Comparison of ENCODE assay signal across 8 cellular contexts in genomic region chr19:1171755-1172352, GRCh38. TPM values are rescaled to one million over a fixed set of nuclear protein-coding genes. Genes with fewer than 3 reads are reported as not detected.
DNase-seq lines count a peak whose midpoint lies in the region; ATAC-seq, FAIRE-seq and TF ChIP-seq lines count a peak whose summit lies in the region.

No MANE protein-coding gene starts in this region.

- H3K27ac ChIP-seq in astrocyte (ENCODE audit: low read depth, low read length) (peak overlapping the region; percentile 30), lower lobe of right lung (peak overlapping the region; percentile 96)

- H3K27ac Mint-ChIP-seq in astrocyte (ENCODE audit: unreplicated experiment), result peak overlapping the region; percentile 53

- peak overlapping the region; percentile 99 for H3K4me2 ChIP-seq in astrocyte (ENCODE audit: low read length)

- no peak for FAIRE-seq in astrocyte (lab: Jason Lieb, UNC)

- ATAC-seq in Right ventricle myocardium inferior, result no peak
- ATAC-seq in left ventricle myocardium superior, result no peak
- peak in 1 of 2 donors; percentile 7 for ATAC-seq in lower lobe of right lung
- ATAC-seq in HG03520 (IDR thresholded peaks at IDR 0.05; ENCODE audit: unreplicated experiment), result no peak
- no peak for ATAC-seq in GM18867 (IDR thresholded peaks at IDR 0.05; ENCODE audit: unreplicated experiment)

- peak overlapping the region; percentile 79 for H3K4me3 ChIP-seq in astrocyte (ENCODE audit: insufficient read depth, low read depth, low read length)
- peak overlapping the region; percentile 79 for H3K4me3 ChIP-seq in lower lobe of right lung

- DNase-seq in Right ventricle myocardium inferior (ENCODE audit: missing footprints) (peak; percentile 67), left ventricle myocardium superior (no peak), astrocyte (ENCODE audit: low read depth) (no peak), lower lobe of right lung (peak; percentile 46), ureter (ENCODE audit: low spot score) (peak; percentile 52), SHP77 treated with DMSO at 0.1 percent for 48 hours (lab: John Stamatoyannopoulos, UW) (no peak)

- H3K27me3 ChIP-seq in astrocyte (ENCODE audit: insufficient read depth, low read length) (no peaks in the 10 kb centered on the region), lower lobe of right lung (ENCODE audit: low read depth) (no peaks in the 10 kb centered on the region)

- peaks cover 18% of the 10 kb centered on the region for H3K4me1 Mint-ChIP-seq in astrocyte (ENCODE audit: low read depth, unreplicated experiment)

- H3K36me3 ChIP-seq in astrocyte (ENCODE audit: insufficient read depth, low read length), result peaks cover 2% of the 10 kb centered on the region
- H3K36me3 ChIP-seq in lower lobe of right lung, result peaks cover 5% of the 10 kb centered on the region

- H3K27me3 Mint-ChIP-seq in astrocyte (ENCODE audit: low read depth, unreplicated experiment), result no peaks in the 10 kb centered on the region

- H3K4me1 ChIP-seq in astrocyte (ENCODE audit: insufficient read depth, low read length) (peaks cover 42% of the 10 kb centered on the region), lower lobe of right lung (peaks cover 69% of the 10 kb centered on the region)

- peak overlapping the region; percentile 91 for H3K4me3 Mint-ChIP-seq in astrocyte (ENCODE audit: unreplicated experiment)

- H3K9me3 Mint-ChIP-seq in astrocyte (ENCODE audit: unreplicated experiment), result no peaks in the 10 kb centered on the region

- H3K9me3 ChIP-seq in astrocyte (ENCODE audit: insufficient read depth, low read depth, low read length) (no peaks in the 10 kb centered on the region), lower lobe of right lung (no peaks in the 10 kb centered on the region)

- H3K36me3 Mint-ChIP-seq in astrocyte (ENCODE audit: low read depth, unreplicated experiment), result peaks cover 2% of the 10 kb centered on the region

- H3K9ac ChIP-seq in astrocyte (ENCODE audit: low read length), result peak overlapping the region; percentile 91

- H3K79me2 ChIP-seq in astrocyte (ENCODE audit: insufficient read depth, low read length), result peaks cover 72% of the 10 kb centered on the region

- peaks cover 55% of the 10 kb centered on the region for H4K20me1 ChIP-seq in astrocyte (ENCODE audit: insufficient read depth, low read length)

- no peak overlapping the region for H2AFZ ChIP-seq in astrocyte (ENCODE audit: low read depth, low read length)

- intact Hi-C loops in Right ventricle myocardium inferior (cut with DNase I), result loop anchor here (5.0 kb wide), 1 partner anchor 40 kb away; no protein-coding TSS in a partner anchor
- intact Hi-C loops in left ventricle myocardium superior (cut with micrococcal nuclease), result no loop called here
- intact Hi-C loops in lower lobe of right lung (cut with DNase I), result no loop called here

- TF ChIP-seq CTCF in astrocyte (IDR thresholded peaks at IDR 0.05; ENCODE audit: insufficient read depth, low read depth, low read length) (no peak), lower lobe of right lung (IDR thresholded peaks at IDR 0.05) (no peak)

RNA-seq across cellular contexts. Expression of gene SBNO2, which starts 2.2 kb away (rescaled TPM):
- total RNA-seq in Right ventricle myocardium inferior (14.7 TPM), left ventricle myocardium superior (18.7 TPM), astrocyte (39.3 and 43.2 TPM in 2 replicates), lower lobe of right lung (91.6 TPM), ureter (122 TPM)

RNA-seq across cellular contexts. Expression of gene STK11, which starts 33.7 kb away (rescaled TPM):
- total RNA-seq in Right ventricle myocardium inferior, result 49.9 TPM
- 66.2 TPM for total RNA-seq in left ventricle myocardium superior
- 61.6 and 67.9 TPM in 2 replicates for total RNA-seq in astrocyte
- 50.5 TPM for total RNA-seq in lower lobe of right lung
- total RNA-seq in ureter, result 51.2 TPM

Comparison
In these comparisons a context has a peak if more than half of its experiments do, and no peak if none do; other contexts are left out.
1. DNase-seq: peak in Right ventricle myocardium inferior (single experiment), lower lobe of right lung (single experiment) and ureter (single experiment); none in left ventricle myocardium superior (single experiment), astrocyte (single experiment) and SHP77 treated with DMSO at 0.1 percent for 48 hours (single experiment).